ENCODE assay signal across 1 cellular context in genomic region chr19:56314584-56315075, GRCh38.
TF ChIP-seq lines count a peak whose summit lies in the region.

ZSCAN5A (minus strand) TSS chr19:56314839; CDS start chr19:56225046, 89,793 bp downstream.

TF ChIP-seq in HepG2, 621 proteins besides CTCF, POLR2A, EP300 and RAD21 (continued from another document and continues in another):
- peak; percentile 83 for TF ChIP-seq ZNF687 (CRISPR knock-in tag; IDR thresholded peaks at IDR 0.05)
- no peak for TF ChIP-seq PHF21A (CRISPR knock-in tag; IDR thresholded peaks at IDR 0.05)
- no peak for TF ChIP-seq STAG1 (CRISPR knock-in tag; IDR thresholded peaks at IDR 0.05)
- TF ChIP-seq ZNF589 (CRISPR knock-in tag; conservative IDR thresholded peaks at IDR 0.05) = no peak
- peak; percentile 44; the same call in 1 of the 2 replicates for TF ChIP-seq ZNF614 (CRISPR knock-in tag; IDR thresholded peaks at IDR 0.05; ENCODE audit: borderline replicate concordance)
- peak; percentile 85 for TF ChIP-seq RFX3 (CRISPR knock-in tag; IDR thresholded peaks at IDR 0.05)
- TF ChIP-seq RBFOX2 (IDR thresholded peaks at IDR 0.05; ENCODE audit: low read depth, low read length) = peak; percentile 85
- TF ChIP-seq GABPB1 (CRISPR knock-in tag; IDR thresholded peaks at IDR 0.05) = peak; percentile 98
- peak; percentile 31; the same call in 1 of the 2 replicates for TF ChIP-seq ZNF639 (CRISPR knock-in tag; conservative IDR thresholded peaks at IDR 0.05)
- TF ChIP-seq YY1 (IDR thresholded peaks at IDR 0.05; ENCODE audit: insufficient read depth, insufficient replicate concordance, low read depth, low read length) = peak; percentile 23
- TF ChIP-seq RFX5 (IDR thresholded peaks at IDR 0.05; ENCODE audit: low read depth, low read length) = peak; percentile 47
- TF ChIP-seq ZMAT3 (CRISPR knock-in tag; conservative IDR thresholded peaks at IDR 0.05) = no peak
- TF ChIP-seq, protein P1, sequence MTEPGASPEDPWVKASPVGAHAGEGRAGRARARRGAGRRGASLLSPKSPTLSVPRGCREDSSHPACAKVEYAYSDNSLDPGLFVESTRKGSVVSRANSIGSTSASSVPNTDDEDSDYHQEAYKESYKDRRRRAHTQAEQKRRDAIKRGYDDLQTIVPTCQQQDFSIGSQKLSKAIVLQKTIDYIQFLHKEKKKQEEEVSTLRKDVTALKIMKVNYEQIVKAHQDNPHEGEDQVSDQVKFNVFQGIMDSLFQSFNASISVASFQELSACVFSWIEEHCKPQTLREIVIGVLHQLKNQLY (CRISPR knock-in tag; IDR thresholded peaks at IDR 0.05) = no peak
- TF ChIP-seq, protein P2, sequence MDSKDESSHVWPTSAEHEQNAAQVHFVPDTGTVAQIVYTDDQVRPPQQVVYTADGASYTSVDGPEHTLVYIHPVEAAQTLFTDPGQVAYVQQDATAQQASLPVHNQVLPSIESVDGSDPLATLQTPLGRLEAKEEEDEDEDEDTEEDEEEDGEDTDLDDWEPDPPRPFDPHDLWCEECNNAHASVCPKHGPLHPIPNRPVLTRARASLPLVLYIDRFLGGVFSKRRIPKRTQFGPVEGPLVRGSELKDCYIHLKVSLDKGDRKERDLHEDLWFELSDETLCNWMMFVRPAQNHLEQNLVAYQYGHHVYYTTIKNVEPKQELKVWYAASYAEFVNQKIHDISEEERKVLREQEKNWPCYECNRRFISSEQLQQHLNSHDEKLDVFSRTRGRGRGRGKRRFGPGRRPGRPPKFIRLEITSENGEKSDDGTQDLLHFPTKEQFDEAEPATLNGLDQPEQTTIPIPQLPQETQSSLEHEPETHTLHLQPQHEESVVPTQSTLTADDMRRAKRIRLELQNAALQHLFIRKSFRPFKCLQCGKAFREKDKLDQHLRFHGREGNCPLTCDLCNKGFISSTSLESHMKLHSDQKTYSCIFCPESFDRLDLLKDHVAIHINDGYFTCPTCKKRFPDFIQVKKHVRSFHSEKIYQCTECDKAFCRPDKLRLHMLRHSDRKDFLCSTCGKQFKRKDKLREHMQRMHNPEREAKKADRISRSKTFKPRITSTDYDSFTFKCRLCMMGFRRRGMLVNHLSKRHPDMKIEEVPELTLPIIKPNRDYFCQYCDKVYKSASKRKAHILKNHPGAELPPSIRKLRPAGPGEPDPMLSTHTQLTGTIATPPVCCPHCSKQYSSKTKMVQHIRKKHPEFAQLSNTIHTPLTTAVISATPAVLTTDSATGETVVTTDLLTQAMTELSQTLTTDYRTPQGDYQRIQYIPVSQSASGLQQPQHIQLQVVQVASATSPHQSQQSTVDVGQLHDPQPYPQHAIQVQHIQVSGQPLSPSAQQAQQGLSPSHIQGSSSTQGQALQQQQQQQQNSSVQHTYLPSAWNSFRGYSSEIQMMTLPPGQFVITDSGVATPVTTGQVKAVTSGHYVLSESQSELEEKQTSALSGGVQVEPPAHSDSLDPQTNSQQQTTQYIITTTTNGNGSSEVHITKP (CRISPR knock-in tag; IDR thresholded peaks at IDR 0.05; ENCODE audit: low read depth) = 0 out of 2 replicates have a peak, but pooled peaks have one; percentile 8
- no peak for TF ChIP-seq BATF2 (CRISPR knock-in tag; IDR thresholded peaks at IDR 0.05)
- TF ChIP-seq, protein P3, sequence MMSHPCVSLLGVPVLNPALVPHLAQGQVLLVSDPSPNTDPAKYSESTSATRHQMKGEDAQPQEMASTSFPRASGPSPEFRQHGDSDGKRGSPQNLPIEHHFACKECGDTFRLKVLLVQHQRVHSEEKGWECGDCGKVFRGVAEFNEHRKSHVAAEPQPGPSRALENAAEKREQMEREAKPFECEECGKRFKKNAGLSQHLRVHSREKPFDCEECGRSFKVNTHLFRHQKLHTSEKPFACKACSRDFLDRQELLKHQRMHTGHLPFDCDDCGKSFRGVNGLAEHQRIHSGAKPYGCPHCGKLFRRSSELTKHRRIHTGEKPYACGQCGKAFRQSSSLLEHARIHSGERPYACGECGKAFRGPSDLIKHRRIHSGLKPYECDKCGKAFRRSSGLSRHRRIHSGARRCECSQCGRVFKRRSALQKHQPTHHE (CRISPR knock-in tag; IDR thresholded peaks at IDR 0.05; ENCODE audit: borderline replicate concordance) = no peak
- peak; percentile 81 for TF ChIP-seq ELF1 (CRISPR knock-in tag; IDR thresholded peaks at IDR 0.05)
- no peak for TF ChIP-seq ZNF672 (CRISPR knock-in tag; IDR thresholded peaks at IDR 0.05)
- TF ChIP-seq ATAD3A (CRISPR knock-in tag; IDR thresholded peaks at IDR 0.05) = no peak
- peak; percentile 85 for TF ChIP-seq YEATS4 (CRISPR knock-in tag; IDR thresholded peaks at IDR 0.05; ENCODE audit: borderline replicate concordance)
- TF ChIP-seq, protein P4, sequence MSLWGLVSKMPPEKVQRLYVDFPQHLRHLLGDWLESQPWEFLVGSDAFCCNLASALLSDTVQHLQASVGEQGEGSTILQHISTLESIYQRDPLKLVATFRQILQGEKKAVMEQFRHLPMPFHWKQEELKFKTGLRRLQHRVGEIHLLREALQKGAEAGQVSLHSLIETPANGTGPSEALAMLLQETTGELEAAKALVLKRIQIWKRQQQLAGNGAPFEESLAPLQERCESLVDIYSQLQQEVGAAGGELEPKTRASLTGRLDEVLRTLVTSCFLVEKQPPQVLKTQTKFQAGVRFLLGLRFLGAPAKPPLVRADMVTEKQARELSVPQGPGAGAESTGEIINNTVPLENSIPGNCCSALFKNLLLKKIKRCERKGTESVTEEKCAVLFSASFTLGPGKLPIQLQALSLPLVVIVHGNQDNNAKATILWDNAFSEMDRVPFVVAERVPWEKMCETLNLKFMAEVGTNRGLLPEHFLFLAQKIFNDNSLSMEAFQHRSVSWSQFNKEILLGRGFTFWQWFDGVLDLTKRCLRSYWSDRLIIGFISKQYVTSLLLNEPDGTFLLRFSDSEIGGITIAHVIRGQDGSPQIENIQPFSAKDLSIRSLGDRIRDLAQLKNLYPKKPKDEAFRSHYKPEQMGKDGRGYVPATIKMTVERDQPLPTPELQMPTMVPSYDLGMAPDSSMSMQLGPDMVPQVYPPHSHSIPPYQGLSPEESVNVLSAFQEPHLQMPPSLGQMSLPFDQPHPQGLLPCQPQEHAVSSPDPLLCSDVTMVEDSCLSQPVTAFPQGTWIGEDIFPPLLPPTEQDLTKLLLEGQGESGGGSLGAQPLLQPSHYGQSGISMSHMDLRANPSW (CRISPR knock-in tag; IDR thresholded peaks at IDR 0.05; ENCODE audit: borderline replicate concordance) = peak; percentile 79; the same call in 1 of the 2 replicates
- TF ChIP-seq, protein P5, sequence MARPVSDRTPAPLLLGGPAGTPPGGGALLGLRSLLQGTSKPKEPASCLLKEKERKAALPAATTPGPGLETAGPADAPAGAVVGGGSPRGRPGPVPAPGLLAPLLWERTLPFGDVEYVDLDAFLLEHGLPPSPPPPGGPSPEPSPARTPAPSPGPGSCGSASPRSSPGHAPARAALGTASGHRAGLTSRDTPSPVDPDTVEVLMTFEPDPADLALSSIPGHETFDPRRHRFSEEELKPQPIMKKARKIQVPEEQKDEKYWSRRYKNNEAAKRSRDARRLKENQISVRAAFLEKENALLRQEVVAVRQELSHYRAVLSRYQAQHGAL (CRISPR knock-in tag; IDR thresholded peaks at IDR 0.05; ENCODE audit: not compliant biosample characterization) = no peak
- TF ChIP-seq ZNF207 (IDR thresholded peaks at IDR 0.05; ENCODE audit: borderline replicate concordance) = no peak
- TF ChIP-seq ZNF451 (CRISPR knock-in tag; IDR thresholded peaks at IDR 0.05) = no peak
- TF ChIP-seq, protein P6, sequence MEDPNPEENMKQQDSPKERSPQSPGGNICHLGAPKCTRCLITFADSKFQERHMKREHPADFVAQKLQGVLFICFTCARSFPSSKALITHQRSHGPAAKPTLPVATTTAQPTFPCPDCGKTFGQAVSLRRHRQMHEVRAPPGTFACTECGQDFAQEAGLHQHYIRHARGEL (CRISPR knock-in tag; IDR thresholded peaks at IDR 0.05) = no peak
- no peak for TF ChIP-seq ZBTB20 (CRISPR knock-in tag; IDR thresholded peaks at IDR 0.05; ENCODE audit: borderline replicate concordance, low read depth)
- TF ChIP-seq ETV5 (CRISPR knock-in tag; IDR thresholded peaks at IDR 0.05; ENCODE audit: borderline replicate concordance) = no peak
- no peak for TF ChIP-seq CHD4 (IDR thresholded peaks at IDR 0.05; ENCODE audit: borderline replicate concordance, low read length)
- no peak for TF ChIP-seq TCF7 (IDR thresholded peaks at IDR 0.05; ENCODE audit: low read depth)
- TF ChIP-seq RCOR2 (CRISPR knock-in tag; IDR thresholded peaks at IDR 0.05) = no peak
- no peak for TF ChIP-seq MAFG (CRISPR knock-in tag; IDR thresholded peaks at IDR 0.05)
- peak; percentile 6 for TF ChIP-seq SKI (IDR thresholded peaks at IDR 0.05; ENCODE audit: partially characterized antibody)
- TF ChIP-seq HNF1B (CRISPR knock-in tag; IDR thresholded peaks at IDR 0.05) = no peak; the same call in 1 of the 2 replicates
- TF ChIP-seq TSC22D2 (CRISPR knock-in tag; IDR thresholded peaks at IDR 0.05; ENCODE audit: borderline replicate concordance) = no peak
- TF ChIP-seq, protein P7, sequence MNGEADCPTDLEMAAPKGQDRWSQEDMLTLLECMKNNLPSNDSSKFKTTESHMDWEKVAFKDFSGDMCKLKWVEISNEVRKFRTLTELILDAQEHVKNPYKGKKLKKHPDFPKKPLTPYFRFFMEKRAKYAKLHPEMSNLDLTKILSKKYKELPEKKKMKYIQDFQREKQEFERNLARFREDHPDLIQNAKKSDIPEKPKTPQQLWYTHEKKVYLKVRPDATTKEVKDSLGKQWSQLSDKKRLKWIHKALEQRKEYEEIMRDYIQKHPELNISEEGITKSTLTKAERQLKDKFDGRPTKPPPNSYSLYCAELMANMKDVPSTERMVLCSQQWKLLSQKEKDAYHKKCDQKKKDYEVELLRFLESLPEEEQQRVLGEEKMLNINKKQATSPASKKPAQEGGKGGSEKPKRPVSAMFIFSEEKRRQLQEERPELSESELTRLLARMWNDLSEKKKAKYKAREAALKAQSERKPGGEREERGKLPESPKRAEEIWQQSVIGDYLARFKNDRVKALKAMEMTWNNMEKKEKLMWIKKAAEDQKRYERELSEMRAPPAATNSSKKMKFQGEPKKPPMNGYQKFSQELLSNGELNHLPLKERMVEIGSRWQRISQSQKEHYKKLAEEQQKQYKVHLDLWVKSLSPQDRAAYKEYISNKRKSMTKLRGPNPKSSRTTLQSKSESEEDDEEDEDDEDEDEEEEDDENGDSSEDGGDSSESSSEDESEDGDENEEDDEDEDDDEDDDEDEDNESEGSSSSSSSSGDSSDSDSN (CRISPR knock-in tag; IDR thresholded peaks at IDR 0.05) = no peak
- TF ChIP-seq, protein P8, sequence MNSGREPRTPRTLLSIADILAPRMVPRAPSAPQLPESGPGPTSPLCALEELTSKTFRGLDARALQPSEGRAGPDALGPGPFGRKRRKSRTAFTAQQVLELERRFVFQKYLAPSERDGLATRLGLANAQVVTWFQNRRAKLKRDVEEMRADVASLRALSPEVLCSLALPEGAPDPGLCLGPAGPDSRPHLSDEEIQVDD (CRISPR knock-in tag; IDR thresholded peaks at IDR 0.05; ENCODE audit: borderline replicate concordance) = 0 out of 2 replicates have a peak, but pooled peaks have one; percentile 12
- 0 out of 2 replicates have a peak, but pooled peaks have one; percentile 62 for TF ChIP-seq KLF13 (CRISPR knock-in tag; IDR thresholded peaks at IDR 0.05)
- peak; percentile 83 for TF ChIP-seq GATAD1 (CRISPR knock-in tag; IDR thresholded peaks at IDR 0.05)
